ENCODE assay signal across 8 cellular contexts in the genomic region with DNA sequence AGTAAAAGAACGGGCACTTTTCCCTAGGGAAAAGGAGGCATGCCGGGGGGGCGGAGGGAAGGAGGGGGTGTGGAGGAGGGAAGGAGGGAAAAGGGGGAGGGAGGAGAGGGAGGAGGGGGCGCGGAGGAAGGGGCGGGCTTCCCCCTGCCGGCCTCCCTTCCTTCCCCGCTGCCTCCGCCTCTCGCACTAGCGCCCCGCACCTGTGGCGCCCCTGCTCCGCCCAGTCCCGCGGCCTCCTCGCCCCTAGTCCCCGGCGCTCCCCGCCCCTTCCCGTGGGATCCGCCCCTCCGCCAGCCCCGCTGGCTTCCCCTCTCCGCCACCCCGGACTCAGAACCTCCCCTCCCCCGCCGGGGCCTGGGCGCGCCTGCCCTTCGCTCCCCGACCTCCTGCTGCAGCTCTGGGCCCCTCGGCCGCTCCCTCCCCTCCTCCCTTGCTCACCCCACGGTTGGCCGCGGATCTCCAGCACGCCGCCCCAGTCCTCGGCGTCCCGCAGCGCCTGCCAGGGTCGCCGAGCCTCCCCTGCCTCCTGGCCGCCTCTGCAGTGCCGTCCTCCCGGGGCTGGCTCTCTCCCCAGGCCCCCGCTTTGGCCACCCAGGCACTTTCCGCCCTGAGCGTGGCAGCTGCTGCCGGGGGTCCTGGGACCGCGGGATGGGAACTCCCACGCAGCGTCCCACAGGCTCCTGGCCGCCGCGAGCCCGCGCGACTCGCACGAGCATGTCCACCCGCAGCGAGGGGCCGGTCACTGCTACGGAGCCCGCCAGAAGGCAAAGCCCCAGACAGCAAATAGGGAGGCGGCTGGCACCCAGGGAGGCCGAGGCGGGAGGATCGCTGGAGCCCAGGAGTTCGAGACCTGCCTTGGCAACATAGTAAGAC.
DNase-seq lines count a peak whose midpoint lies in the region; TF ChIP-seq lines count a peak whose summit lies in the region.

No MANE protein-coding gene starts in this region.

- H3K4me1 ChIP-seq in BLaER1 treated with 17β-estradiol and CSF1 and Interleukin-3, amounts not matched to agents 10 nM and 100 nM: peaks cover 29 to 60% (median 47%) of the 10 kb centered on the region in 10 experiments

- H3K36me3 Mint-ChIP-seq in neural crest cell (ENCODE audit: low read depth): no peaks in the 10 kb centered on the region

- peaks cover 0 to 27% (median 6%) of the 10 kb centered on the region in 11 experiments; a peak in 8 of 22 replicates for H4K20me1 ChIP-seq in BLaER1 treated with 17β-estradiol and CSF1 and Interleukin-3, amounts not matched to agents 10 nM and 100 nM

- H3K4me1 Mint-ChIP-seq in neural crest cell: peaks cover 19% of the 10 kb centered on the region

- H3K27ac Mint-ChIP-seq in neural crest cell (ENCODE audit: unreplicated experiment): no peak overlapping the region

- H3K27me3 ChIP-seq in BLaER1 treated with 17β-estradiol and CSF1 and Interleukin-3, amounts not matched to agents 10 nM and 100 nM: peaks cover 23 to 50% (median 39%) of the 10 kb centered on the region in 11 experiments

- no peak overlapping the region for H3K27ac ChIP-seq in BLaER1 treated with 17β-estradiol and CSF1 and Interleukin-3, amounts not matched to agents 10 nM and 100 nM

- peak; percentile 90 for DNase-seq in NCI-H69 (lab: John Stamatoyannopoulos, UW)
- DNase-seq in fibroblast of villous mesenchyme (ENCODE audit: low read depth): peak; percentile 58
- peak; percentile 69 for DNase-seq in neural crest cell (ENCODE audit: low read depth, low spot score)
- DNase-seq in effector CD4-positive, alpha-beta T cell: no peak
- no peak for DNase-seq in NCI-H1694 (lab: John Stamatoyannopoulos, UW)
- no peak for DNase-seq in NCI-H1694 treated with DMSO at 0.1 percent for 48 hours (lab: John Stamatoyannopoulos, UW)
- no peak for DNase-seq in cerebellar cortex (ENCODE audit: low spot score)

- peak overlapping the region; percentile 84 for H3K4me3 Mint-ChIP-seq in neural crest cell

- H3K36me3 ChIP-seq in BLaER1 treated with 17β-estradiol and CSF1 and Interleukin-3, amounts not matched to agents 10 nM and 100 nM: no peaks in the 10 kb centered on the region

- H3K27me3 Mint-ChIP-seq in neural crest cell (ENCODE audit: low read depth): peaks cover 28% of the 10 kb centered on the region

- TF ChIP-seq CTCF in fibroblast of villous mesenchyme (IDR thresholded peaks at IDR 0.05; ENCODE audit: insufficient read depth, low read depth, low read length) (no peak), neural crest cell (conservative IDR thresholded peaks at IDR 0.05) (no peak)

- H3K4me2 ChIP-seq in BLaER1 treated with 17β-estradiol and CSF1 and Interleukin-3, amounts not matched to agents 10 nM and 100 nM: peak overlapping the region; percentile 64 to 92 (median 85)

- no peaks in the 10 kb centered on the region for H3K9me3 Mint-ChIP-seq in neural crest cell

- no peaks in the 10 kb centered on the region for H3K9me3 ChIP-seq in BLaER1 treated with 17β-estradiol and CSF1 and Interleukin-3, amounts not matched to agents 10 nM and 100 nM (replicated peaks in 1 of 11)

- peak overlapping the region; percentile 14 to 62 (median 42); a peak in 16 of 20 replicates for H3K4me3 ChIP-seq in BLaER1 treated with 17β-estradiol and CSF1 and Interleukin-3, amounts not matched to agents 10 nM and 100 nM
- H3K4me3 ChIP-seq in fibroblast of villous mesenchyme (ENCODE audit: low read depth, low read length): peak overlapping the region; percentile 65

- H3K9ac ChIP-seq in BLaER1 treated with 17β-estradiol and CSF1 and Interleukin-3, amounts not matched to agents 10 nM and 100 nM: peak overlapping the region in 1 of 11 experiments; percentile 29; a peak in 1 of 22 replicates

Comparison
In these comparisons a context has a peak if more than half of its experiments do, and no peak if none do; other contexts are left out.
1. DNase-seq: peak in NCI-H69 (single experiment), fibroblast of villous mesenchyme (single experiment) and neural crest cell (single experiment); none in effector CD4-positive, alpha-beta T cell (single experiment), NCI-H1694 (single experiment), NCI-H1694 treated with DMSO at 0.1 percent for 48 hours (single experiment) and cerebellar cortex (single experiment).